ENCODE assay signal across 9 cellular contexts in genomic region chr4:766152-766515, GRCh38. TPM values are rescaled to one million over a fixed set of nuclear protein-coding genes. Genes with fewer than 3 reads are reported as not detected.
A peak's percentile ranks its signal among the peaks of the same experiment; 100 is the strongest.
DNase-seq lines count a peak whose midpoint lies in the region; ATAC-seq and TF ChIP-seq lines count a peak whose summit lies in the region.
"Had no signal": no experiment of that assay in that cellular context is flagged by ENCODE, and none has a peak within 500 bp of the region (broad histone marks: within the 10 kb centered on the region; RNA-seq: fewer than 3 reads in every experiment).

No MANE protein-coding gene starts in this region.

- no peak for TF ChIP-seq CTCF in brain microvascular endothelial cell (IDR thresholded peaks at IDR 0.05; ENCODE audit: low read depth, low read length, missing control alignments)

- in situ Hi-C loops in brain microvascular endothelial cell (cut with HindIII; ENCODE audit: low pct_ligation_motif_present, low sequenced_read_pairs), result no loop called here
- in situ Hi-C loops in KBM-7 (cut with MboI; ENCODE audit: low pct_unique_long_range_greater_than_20kb, low sequenced_read_pairs), result no loop called here

- no peaks in the 10 kb centered on the region for H3K27me3 ChIP-seq in MG63
- H3K27me3 ChIP-seq in brain microvascular endothelial cell (replicated peaks), result no peaks in the 10 kb centered on the region

- H3K4me1 ChIP-seq in mesodermal cell (ENCODE audit: control insufficient read depth, insufficient read depth, low read length, poor library complexity, severe bottlenecking), result peaks cover 9% of the 10 kb centered on the region

- H3K27ac ChIP-seq in brain microvascular endothelial cell (no peak overlapping the region), mesodermal cell (ENCODE audit: low read depth, low read length, severe bottlenecking) (peak overlapping the region; percentile 41)

- H3K4me3 ChIP-seq in MG63 (no peak overlapping the region), brain microvascular endothelial cell (ENCODE audit: low read depth, low read length) (no peak overlapping the region), mesodermal cell (ENCODE audit: extremely low read depth, insufficient read depth, low read length, poor library complexity, severe bottlenecking) (no peak overlapping the region)

- DNase-seq in EL, result peak; percentile 53
- peak; percentile 47 for DNase-seq in MG63
- peak; percentile 46 for DNase-seq in brain microvascular endothelial cell
- DNase-seq in KBM-7, result no peak
- DNase-seq: activated CD8-positive, alpha-beta memory T cell treated with anti-CD3 and anti-CD28 coated beads, Interleukin-2, amount 50 U/mL, for 48 hours; NCI-H1092 had no signal

- H3K9me3 ChIP-seq in MG63, result no peaks in the 10 kb centered on the region
- H3K9me3 ChIP-seq in mesodermal cell (ENCODE audit: control insufficient read depth, low read length), result no peaks in the 10 kb centered on the region

- H3K36me3 ChIP-seq in MG63 (peaks cover 25% of the 10 kb centered on the region), brain microvascular endothelial cell (replicated peaks) (peaks cover 51% of the 10 kb centered on the region), mesodermal cell (ENCODE audit: control insufficient read depth, insufficient read depth, low read length) (peaks cover 92% of the 10 kb centered on the region)

- WGBS in mesodermal cell (ENCODE audit: insufficient coverage in 2 of 2), 2 experiments, result 84 to 98% methylated on average over 5 to 7 of the region's 7 CpGs

- no peak for ATAC-seq in GM19455 (IDR thresholded peaks at IDR 0.05; ENCODE audit: unreplicated experiment)
- ATAC-seq in HG03354 (IDR thresholded peaks at IDR 0.05; ENCODE audit: poor library complexity, severe bottlenecking, unreplicated experiment), result no peak

RNA-seq across cellular contexts. Expression of gene CPLX1, which starts 59.8 kb away (rescaled TPM):
- total RNA-seq in MG63 (2014; rRNA removed; shearing (Covaris generic); ENCODE audit: low replicate concordance), result not detected in 2 replicates
- polyA plus RNA-seq in mesodermal cell (2013, experiment 1 of 2), result 0.22 TPM
- polyA plus RNA-seq in mesodermal cell (2013, experiment 2 of 2), result 0.20 TPM
